1 cellular context compared by ENCODE assay signal in genomic region chr15:72113347-72114031, GRCh38.
TF ChIP-seq lines count a peak whose summit lies in the region.

No MANE protein-coding gene starts in this region.

TF ChIP-seq in HEK293, 187 proteins besides CTCF, POLR2A, EP300 and RAD21 (continued from another document):
- peak; percentile 44; the same call in 1 of the 2 replicates for TF ChIP-seq ZNF639 (tag by site-specific recombination; IDR thresholded peaks at IDR 0.05)
- TF ChIP-seq ZBTB17 (tag by site-specific recombination; IDR thresholded peaks at IDR 0.05), result peak; percentile 34; the same call in 1 of the 2 replicates
- 0 out of 2 replicates have a peak, but pooled peaks have one; percentile 14 for TF ChIP-seq YY2 (tag by site-specific recombination; IDR thresholded peaks at IDR 0.05)
- peak; percentile 65 for TF ChIP-seq ZEB2 (tag by site-specific recombination; IDR thresholded peaks at IDR 0.05)
- TF ChIP-seq ZNF146 (tag by site-specific recombination; IDR thresholded peaks at IDR 0.05), result 0 out of 2 replicates have a peak, but pooled peaks have one; percentile 27
- TF ChIP-seq SP7 (tag by site-specific recombination; IDR thresholded peaks at IDR 0.05), result peak; percentile 11; the same call in 1 of the 2 replicates
- TF ChIP-seq ZNF362 (tag by site-specific recombination; IDR thresholded peaks at IDR 0.05), result 0 out of 2 replicates have a peak, but pooled peaks have one; percentile 60
- TF ChIP-seq ZNF629 (tag by site-specific recombination; IDR thresholded peaks at IDR 0.05), result peak; percentile 84
- TF ChIP-seq SCRT2 (tag by site-specific recombination; IDR thresholded peaks at IDR 0.05), result peak; percentile 76
- peak; percentile 61 for TF ChIP-seq ZNF24 (tag by site-specific recombination; IDR thresholded peaks at IDR 0.05)
TF ChIP-seq in HEK293: peak in this region for 22.
